In genomic region chr11:129935723-129936122, GRCh38 we compare ENCODE assay signal across 2 cellular contexts.
TF ChIP-seq lines count a peak whose summit lies in the region.

No MANE protein-coding gene starts in this region.

TF ChIP-seq in GM23338, 12 proteins besides CTCF, POLR2A, EP300 and RAD21:
- no peak for TF ChIP-seq ZNF462 (CRISPR knock-in tag; IDR thresholded peaks at IDR 0.05)

TF ChIP-seq in HepG2, 621 proteins besides CTCF, POLR2A, EP300 and RAD21 (continued from another document):
- TF ChIP-seq HIC2 (CRISPR knock-in tag; IDR thresholded peaks at IDR 0.05; ENCODE audit: low read depth) (no peak), ZC3H4 (CRISPR knock-in tag; IDR thresholded peaks at IDR 0.05; ENCODE audit: borderline replicate concordance) (no peak), TFE3 (CRISPR knock-in tag; IDR thresholded peaks at IDR 0.05) (no peak), MIER2 (CRISPR knock-in tag; IDR thresholded peaks at IDR 0.05) (no peak)
TF ChIP-seq in HepG2: peak in this region for 0.
